In the genomic region with DNA sequence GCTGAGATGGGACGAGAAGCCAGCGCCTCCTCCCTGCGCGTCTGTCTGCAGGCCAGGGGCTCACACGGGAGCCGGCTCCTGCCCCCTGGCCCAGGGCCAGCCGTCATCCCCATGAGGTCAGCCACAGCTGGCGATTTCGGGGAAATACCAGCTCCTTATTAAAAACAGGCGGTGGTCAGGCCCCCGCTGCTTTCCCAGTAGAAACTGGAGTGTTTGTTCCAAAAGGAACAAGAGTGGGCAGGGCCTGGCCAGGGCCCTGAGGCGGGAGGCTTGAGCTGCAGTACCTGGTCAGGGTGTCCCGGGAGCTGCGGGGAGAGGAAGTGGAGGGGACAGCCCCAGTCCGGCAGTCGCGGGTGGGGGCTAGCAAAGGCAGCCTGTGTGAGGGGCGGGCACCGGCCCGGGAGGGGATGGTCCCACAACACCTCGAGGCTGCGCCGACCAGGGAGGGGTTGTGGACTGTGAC, we compare ENCODE assay signal across 8 cellular contexts. TPM values are rescaled to one million over a fixed set of nuclear protein-coding genes. Genes with fewer than 3 reads are reported as not detected.
DNase-seq lines count a peak whose midpoint lies in the region; ATAC-seq and TF ChIP-seq lines count a peak whose summit lies in the region.

No MANE protein-coding gene starts in this region.

- no peaks in the 10 kb centered on the region for H3K36me3 Mint-ChIP-seq in activated T-helper 17 cell treated with anti-CD3 and anti-CD28 coated beads, Interleukin-2, amount 50 U/mL, for 72 hours (ENCODE audit: low read depth)

- no peak for TF ChIP-seq CTCF in heart right ventricle (IDR thresholded peaks at IDR 0.05)

- peak overlapping the region; percentile 51 to 79 (median 68) for H3K27ac ChIP-seq in heart right ventricle

- peak overlapping the region; percentile 29 to 60 (median 52) for H3K4me3 ChIP-seq in heart right ventricle

- DNase-seq in Right ventricle myocardium inferior (ENCODE audit: missing footprints) (peak; percentile 86), cardiac septum (ENCODE audit: low spot score) (no peak), heart right ventricle (peak; percentile 67 to 81), pons (ENCODE audit: low spot score) (peak; percentile 20)
- DNase-seq in stimulated activated CD8-positive, alpha-beta memory T cell treated with anti-CD3 and anti-CD28 coated beads, Interleukin-4, amount 100 ng/mL, for 48 hours: no peak
- no peak for DNase-seq in stimulated activated CD4-positive, alpha-beta T cell treated with anti-CD3 and anti-CD28 coated beads, Interleukin-4, amount 100 ng/mL, for 4 hours

- H3K4me1 ChIP-seq in heart right ventricle: peaks cover 10 to 50% (median 28%) of the 10 kb centered on the region in 9 donors

- ATAC-seq in Right ventricle myocardium inferior (peak; percentile 51), HG03135 (IDR thresholded peaks at IDR 0.05; ENCODE audit: unreplicated experiment) (peak; percentile 56), heart right ventricle (peak; percentile 22 to 48 (median 34))
- ATAC-seq in activated T-helper 17 cell treated with anti-CD3 and anti-CD28 coated beads, Interleukin-2, amount 50 U/mL, for 72 hours (replicated peaks): peak; percentile 63

- peaks cover 0 to 30% (median 12%) of the 10 kb centered on the region in 11 donors for H3K9me3 ChIP-seq in heart right ventricle

- 12 to 15% methylated on average over 23 of the region's 23 CpGs for WGBS in heart right ventricle, 2 donors

- peaks cover 0 to 7% (median 0%) of the 10 kb centered on the region in 7 donors for H3K27me3 ChIP-seq in heart right ventricle

- H3K4me1 Mint-ChIP-seq in activated T-helper 17 cell treated with anti-CD3 and anti-CD28 coated beads, Interleukin-2, amount 50 U/mL, for 72 hours: no peaks in the 10 kb centered on the region

- H3K27ac Mint-ChIP-seq in activated T-helper 17 cell treated with anti-CD3 and anti-CD28 coated beads, Interleukin-2, amount 50 U/mL, for 72 hours: peak overlapping the region; percentile 66

- H3K9me3 Mint-ChIP-seq in activated T-helper 17 cell treated with anti-CD3 and anti-CD28 coated beads, Interleukin-2, amount 50 U/mL, for 72 hours: peaks cover 5% of the 10 kb centered on the region

- H3K36me3 ChIP-seq in heart right ventricle: peaks cover 0 to 19% (median 0%) of the 10 kb centered on the region in 9 donors

- intact Hi-C loops in Right ventricle myocardium inferior (cut with DNase I) (loop anchor here (5.0 kb wide), 1 partner anchor 138 kb away; no protein-coding TSS in a partner anchor), cardiac septum (cut with DNase I) (no loop called here), heart right ventricle (cut with DNase I) (loop anchor here in 3 of 10 donors (5.0 kb wide), 2 partner anchors 138 to 143 kb away; a partner anchor contains a TSS)

- H3K27me3 Mint-ChIP-seq in activated T-helper 17 cell treated with anti-CD3 and anti-CD28 coated beads, Interleukin-2, amount 50 U/mL, for 72 hours: no peaks in the 10 kb centered on the region

- H3K4me3 Mint-ChIP-seq in activated T-helper 17 cell treated with anti-CD3 and anti-CD28 coated beads, Interleukin-2, amount 50 U/mL, for 72 hours: peak overlapping the region; percentile 70

RNA-seq across cellular contexts. Expression of a gene that starts 17.8 kb away (rescaled TPM):
- total RNA-seq in Right ventricle myocardium inferior (11,437 TPM), cardiac septum (3,804 TPM), heart right ventricle (1,000 to 10,000 TPM; 5,377 to 9,904 (median 7,431) TPM)
- not detected for total RNA-seq in activated T-helper 17 cell treated with anti-CD3 and anti-CD28 coated beads, Interleukin-2, amount 50 U/mL, for 72 hours
- 1,000 to 10,000 TPM; 7,541 to 8,578 TPM for polyA plus RNA-seq in heart right ventricle

RNA-seq across cellular contexts. Expression of a gene that starts 32.1 kb away (rescaled TPM):
- total RNA-seq in Right ventricle myocardium inferior (12.7 TPM), cardiac septum (5.4 TPM), heart right ventricle (10 to 100 TPM in 2 of 10 donors, 1 to 10 TPM in 8; 1.5 to 18.5 (median 3.0) TPM)
- not detected for total RNA-seq in activated T-helper 17 cell treated with anti-CD3 and anti-CD28 coated beads, Interleukin-2, amount 50 U/mL, for 72 hours
- 10 to 100 TPM; 12.8 to 89.8 TPM for polyA plus RNA-seq in heart right ventricle

Comparison
In these comparisons a context has a peak if more than half of its experiments do, and no peak if none do; other contexts are left out.
1. DNase-seq: peak in Right ventricle myocardium inferior (single experiment), heart right ventricle (2 of 2) and pons (single experiment); none in cardiac septum (single experiment), stimulated activated CD8-positive, alpha-beta memory T cell treated with anti-CD3 and anti-CD28 coated beads, Interleukin-4, amount 100 ng/mL, for 48 hours (single experiment) and stimulated activated CD4-positive, alpha-beta T cell treated with anti-CD3 and anti-CD28 coated beads, Interleukin-4, amount 100 ng/mL, for 4 hours (0 of 2).
2. RNA of a gene that starts 17.8 kb away (total RNA-seq): 11,437 TPM in Right ventricle myocardium inferior (single experiment), 5,377 to 9,904 TPM in heart right ventricle and 3,804 TPM in cardiac septum (single experiment); not detected in activated T-helper 17 cell treated with anti-CD3 and anti-CD28 coated beads, Interleukin-2, amount 50 U/mL, for 72 hours; every median in the first group is over 1,000 times any median in the second.
3. Peak in every context shown above with its lines, with median percentiles within 50 percentile points of each other: ATAC-seq.